ENCODE assay signal across 8 cellular contexts in the genomic region with DNA sequence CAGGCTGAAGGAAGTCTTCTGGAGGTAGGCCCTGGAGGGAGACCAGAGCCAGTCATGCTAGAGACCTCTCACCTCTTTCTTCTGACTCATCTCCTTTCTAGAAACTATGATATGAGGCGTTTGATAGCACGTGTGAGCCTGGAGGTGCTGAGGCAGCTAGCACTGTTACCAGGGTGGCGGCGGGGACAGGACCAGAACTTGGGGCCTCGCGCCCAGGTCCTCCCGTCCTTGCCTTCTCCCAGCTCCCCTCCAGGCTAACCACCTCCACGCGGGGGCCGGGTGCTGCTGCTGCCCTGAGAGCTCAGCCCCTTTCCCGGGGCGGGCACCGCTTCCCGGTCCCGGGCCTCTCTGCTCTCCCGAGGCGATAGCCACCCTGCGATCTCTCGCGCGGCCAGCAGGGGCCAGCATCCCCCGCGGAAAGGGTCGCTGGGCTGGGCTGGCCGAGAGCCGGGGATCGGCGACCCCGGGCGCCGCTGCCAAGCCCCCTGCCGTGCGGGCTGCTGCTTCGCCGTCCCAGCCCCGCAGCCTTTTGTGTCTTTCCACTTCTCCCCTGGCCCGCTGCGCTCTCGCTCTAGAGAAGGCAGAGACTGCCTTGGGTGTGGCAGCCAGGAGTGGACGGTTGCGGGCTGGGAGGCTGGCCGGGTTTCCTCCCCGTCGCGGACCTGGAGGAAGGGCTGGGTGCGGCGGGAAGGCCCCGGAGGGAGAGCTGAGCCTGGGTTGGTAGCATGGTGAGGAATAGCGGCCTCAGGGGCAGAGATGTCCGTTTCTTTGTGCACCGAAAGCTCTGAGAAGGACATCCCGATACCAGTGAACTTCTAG. TPM values are rescaled to one million over a fixed set of nuclear protein-coding genes. Genes with fewer than 3 reads are reported as not detected.
DNase-seq lines count a peak whose midpoint lies in the region; ATAC-seq and TF ChIP-seq lines count a peak whose summit lies in the region.

No MANE protein-coding gene starts in this region.

- peaks cover 7% of the 10 kb centered on the region for H3K27me3 Mint-ChIP-seq in activated T-helper 2 cell treated with anti-CD3 and anti-CD28 coated beads, Interferon-gamma antibody, Interleukin-2, Interleukin-4, amounts not matched to agents 10 μg/mL and 5 μg/mL and 100 μg/mL, durations not matched to agents 14 hours and 24 hours and 36 hours (ENCODE audit: low read depth)
- peaks cover 0 to 7% of the 10 kb centered on the region in 2 donors for H3K27me3 Mint-ChIP-seq in natural killer cell (ENCODE audit: low read depth in 2 of 2)

- BruUV-seq in Panc1 (replicated peaks; lab: Mats Ljungman, UMichigan) = no TSS peak

- H3K4me1 ChIP-seq in Panc1 (ENCODE audit: control insufficient read depth, insufficient read depth, low read length) = peaks cover 5% of the 10 kb centered on the region

- H3K27ac ChIP-seq in Panc1 (ENCODE audit: low read length) = peak overlapping the region; percentile 80

- H3K27me3 ChIP-seq in Panc1 (ENCODE audit: control insufficient read depth, insufficient read depth, low read length) = no peaks in the 10 kb centered on the region

- POLR2A ChIA-PET in Panc1 (lab: Charles Lee) = interaction anchor here (0.6 to 0.9 kb wide), 2 partner anchors 318 to 354 kb away, joined by 8 to 11 read pairs; no protein-coding TSS in a partner anchor

- peak; percentile 81 for ATAC-seq in GM21367 (IDR thresholded peaks at IDR 0.05; ENCODE audit: unreplicated experiment)
- peak; percentile 98 for ATAC-seq in Panc1
- peak; percentile 77 to 97 (median 97) for ATAC-seq in natural killer cell

- TF ChIP-seq CTCF in Panc1 (IDR thresholded peaks at IDR 0.05) (peak; percentile 96), fibroblast of mammary gland (conservative IDR thresholded peaks at IDR 0.05; ENCODE audit: control insufficient read depth, insufficient read depth, low read depth, low read length) (peak; percentile 55), natural killer cell (IDR thresholded peaks at IDR 0.05) (peak; percentile 96)

- no peaks in the 10 kb centered on the region for H3K36me3 ChIP-seq in Panc1 (ENCODE audit: control insufficient read depth, insufficient read depth, low read length)

- no peaks in the 10 kb centered on the region for H3K36me3 Mint-ChIP-seq in activated T-helper 2 cell treated with anti-CD3 and anti-CD28 coated beads, Interferon-gamma antibody, Interleukin-2, Interleukin-4, amounts not matched to agents 10 μg/mL and 5 μg/mL and 100 μg/mL, durations not matched to agents 14 hours and 24 hours and 36 hours (ENCODE audit: low read depth)
- no peaks in the 10 kb centered on the region for H3K36me3 Mint-ChIP-seq in natural killer cell

- H3K9me3 Mint-ChIP-seq in activated T-helper 2 cell treated with anti-CD3 and anti-CD28 coated beads, Interferon-gamma antibody, Interleukin-2, Interleukin-4, amounts not matched to agents 10 μg/mL and 5 μg/mL and 100 μg/mL, durations not matched to agents 14 hours and 24 hours and 36 hours = no peaks in the 10 kb centered on the region
- no peaks in the 10 kb centered on the region for H3K9me3 Mint-ChIP-seq in natural killer cell

- H3K4me3 Mint-ChIP-seq in activated T-helper 2 cell treated with anti-CD3 and anti-CD28 coated beads, Interferon-gamma antibody, Interleukin-2, Interleukin-4, amounts not matched to agents 10 μg/mL and 5 μg/mL and 100 μg/mL, durations not matched to agents 14 hours and 24 hours and 36 hours (ENCODE audit: low read depth) = no peak overlapping the region
- peak overlapping the region; percentile 53 for H3K4me3 Mint-ChIP-seq in natural killer cell

- in situ Hi-C loops in Panc1 (cut with HindIII; ENCODE audit: low pct_unique_long_range_greater_than_20kb, low sequenced_read_pairs) = no loop called here

- H3K4me1 Mint-ChIP-seq in activated T-helper 2 cell treated with anti-CD3 and anti-CD28 coated beads, Interferon-gamma antibody, Interleukin-2, Interleukin-4, amounts not matched to agents 10 μg/mL and 5 μg/mL and 100 μg/mL, durations not matched to agents 14 hours and 24 hours and 36 hours (ENCODE audit: low read depth) = peaks cover 4% of the 10 kb centered on the region
- peaks cover 0 to 6% of the 10 kb centered on the region in 2 donors for H3K4me1 Mint-ChIP-seq in natural killer cell

- intact Hi-C loops in Panc1 (cut with micrococcal nuclease; ENCODE audit: unreplicated experiment) (loop anchor here (1.0 to 5.0 kb wide), 2 partner anchors 250 to 318 kb away; partner anchors contain the start of gene EHBP1), natural killer cell (cut with micrococcal nuclease) (loop anchor here (1.0 to 10.0 kb wide), 4 partner anchors 318 to 1088 kb away; no protein-coding TSS in a partner anchor)
- intact Hi-C loops in activated T-helper 2 cell treated with anti-CD3 and anti-CD28 coated beads, Interferon-gamma antibody, Interleukin-2, Interleukin-4, amounts not matched to agents 10 μg/mL and 5 μg/mL and 100 μg/mL, durations not matched to agents 14 hours and 24 hours and 36 hours (cut with micrococcal nuclease) = loop anchor here (1.0 to 10.0 kb wide), 4 partner anchors 318 to 1130 kb away; partner anchors contain the start of genes MDH1, OTX1 and WDPCP

- H3K4me3 ChIP-seq in Panc1 (ENCODE audit: low read depth in 2 of 2, low read length in 2 of 2) (peak overlapping the region; percentile 58 to 63), fibroblast of mammary gland (ENCODE audit: control insufficient read depth, low read depth, low read length) (peak overlapping the region; percentile 58)

- H3K9me3 ChIP-seq in Panc1 (ENCODE audit: control insufficient read depth, insufficient read depth, low read depth, low read length) = no peaks in the 10 kb centered on the region

- CTCF ChIA-PET in Panc1 (lab: Charles Lee) = interaction anchor here (0.6 to 2.1 kb wide), 7 partner anchors 264 to 321 kb away, joined by 3 to 17 read pairs (median 4); no protein-coding TSS in a partner anchor

- DNase-seq in DMS 273 treated with DMSO at 0.1 percent for 48 hours (lab: John Stamatoyannopoulos, UW) = peak; percentile 33
- DNase-seq in HT-29 (ENCODE audit: low spot score) = peak; percentile 80
- peak; percentile 48 for DNase-seq in Panc1 (ENCODE audit: low read depth, low spot score)
- DNase-seq in activated T-helper 2 cell treated with anti-CD3 and anti-CD28 coated beads, Interferon-gamma antibody, Interleukin-2, Interleukin-4, amounts not matched to agents 10 μg/mL and 5 μg/mL and 100 μg/mL, durations not matched to agents 14 hours and 24 hours and 36 hours (ENCODE audit: low spot score) = peak; percentile 41
- DNase-seq in fibroblast of mammary gland (ENCODE audit: low read depth) = peak; percentile 82
- DNase-seq in natural killer cell = peak; percentile 66
- DNase-seq in stimulated activated naive CD4-positive, alpha-beta T cell treated with Interleukin-2 at 50 U/mL for 16 hours (lab: John Stamatoyannopoulos, UW) = peak; percentile 54

- H3K27ac Mint-ChIP-seq in activated T-helper 2 cell treated with anti-CD3 and anti-CD28 coated beads, Interferon-gamma antibody, Interleukin-2, Interleukin-4, amounts not matched to agents 10 μg/mL and 5 μg/mL and 100 μg/mL, durations not matched to agents 14 hours and 24 hours and 36 hours = no peak overlapping the region
- no peak overlapping the region for H3K27ac Mint-ChIP-seq in natural killer cell

RNA-seq across cellular contexts. Expression of gene TMEM17, which starts 49.1 kb away (rescaled TPM):
- 0.56 and 1.7 TPM in 2 replicates for total RNA-seq in HT-29 (2014; rRNA removed; shearing (Covaris generic))
- total RNA-seq in Panc1 (2021; ENCODE audit: unreplicated experiment) = 4.1 TPM
- polyA plus RNA-seq in Panc1 (2012; ENCODE audit: insufficient read length) = 2.3 TPM
- total RNA-seq in activated T-helper 2 cell treated with anti-CD3 and anti-CD28 coated beads, Interferon-gamma antibody, Interleukin-2, Interleukin-4, amounts not matched to agents 10 μg/mL and 5 μg/mL and 100 μg/mL, durations not matched to agents 14 hours and 24 hours and 36 hours = 0.23 TPM in 1 of 2 replicates, not detected in the other
- total RNA-seq in natural killer cell = under 1 TPM in 1 of 3 donors, not detected in 2; 0.18 TPM

Comparison
In these comparisons a context has a peak if more than half of its experiments do, and no peak if none do; other contexts are left out.
1. Peak in every context shown above with its lines: DNase-seq, ATAC-seq, H3K4me3 ChIP-seq and H3K27ac ChIP-seq.